Comparison of ENCODE assay signal across 9 cellular contexts in the genomic region with DNA sequence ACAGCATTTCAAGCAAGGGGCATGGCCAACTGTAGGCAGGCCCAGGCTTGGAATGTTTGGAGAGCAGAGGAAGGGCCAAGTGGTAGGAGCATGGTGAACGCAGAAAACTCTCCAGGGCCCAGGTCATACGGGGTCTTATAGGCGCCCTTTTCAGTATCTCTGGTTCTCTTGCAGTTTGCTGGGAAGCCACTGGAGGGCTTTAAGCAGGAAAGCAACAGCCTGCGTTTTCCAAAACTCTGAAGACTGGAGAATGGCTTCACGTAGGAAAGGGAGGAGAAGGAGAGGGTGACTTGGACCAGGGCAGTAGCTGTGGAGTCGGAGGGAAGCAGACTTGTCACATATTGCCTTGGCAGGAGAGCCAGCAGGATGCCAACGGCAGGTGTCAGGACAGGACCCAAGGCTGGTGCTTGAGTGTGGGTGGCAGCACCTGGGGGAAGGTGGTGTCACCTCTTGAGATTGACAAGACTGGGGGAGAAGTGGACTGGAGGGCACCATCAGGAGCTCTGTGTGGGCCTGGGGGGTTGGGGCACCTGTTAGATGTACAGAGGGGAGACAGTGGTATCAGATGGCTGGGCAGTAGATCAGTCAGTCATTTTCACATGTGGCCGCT. TPM values are rescaled to one million over a fixed set of nuclear protein-coding genes. Genes with fewer than 3 reads are reported as not detected.
DNase-seq lines count a peak whose midpoint lies in the region; ATAC-seq and TF ChIP-seq lines count a peak whose summit lies in the region.
"Had no signal": no experiment of that assay in that cellular context is flagged by ENCODE, and none has a peak within 500 bp of the region (broad histone marks: within the 10 kb centered on the region; RNA-seq: fewer than 3 reads in every experiment).

No MANE protein-coding gene starts in this region.

- H4K20me1 ChIP-seq in DND-41 (ENCODE audit: insufficient read depth, low read length): no peaks in the 10 kb centered on the region

- no peaks in the 10 kb centered on the region for H3K36me3 Mint-ChIP-seq in nephron progenitor cell (ENCODE audit: low read depth)

- TF ChIP-seq CTCF in DND-41 (IDR thresholded peaks at IDR 0.05; ENCODE audit: borderline replicate concordance, extremely low read depth, low read length, poor library complexity, severe bottlenecking) (peak; percentile 47), LNCAP (IDR thresholded peaks at IDR 0.05) (peak; percentile 28; the same call in 1 of the 2 replicates), choroid plexus epithelial cell (conservative IDR thresholded peaks at IDR 0.05; ENCODE audit: low read depth, low read length) (peak; percentile 68), nephron progenitor cell (IDR thresholded peaks at IDR 0.05) (peak; percentile 21)

- no peaks in the 10 kb centered on the region for H3K36me3 ChIP-seq in DND-41 (ENCODE audit: insufficient read depth, low read length)

- H3K27me3 Mint-ChIP-seq in nephron progenitor cell (ENCODE audit: low read depth, poor library complexity): peaks cover 14% of the 10 kb centered on the region

- no peaks in the 10 kb centered on the region for H3K9me3 ChIP-seq in DND-41 (ENCODE audit: insufficient read depth, low read length, severe bottlenecking)

- no peak overlapping the region for H3K4me3 ChIP-seq in DND-41 (ENCODE audit: low read depth in 1 of 2, low read length in 2 of 2)
- no peak overlapping the region for H3K4me3 ChIP-seq in choroid plexus epithelial cell (ENCODE audit: low read depth, low read length)

- H3K27ac Mint-ChIP-seq in nephron progenitor cell: no peak overlapping the region

- H3K4me1 ChIP-seq in DND-41 (ENCODE audit: insufficient read depth, low read length): no peaks in the 10 kb centered on the region

- no peak overlapping the region for H2AFZ ChIP-seq in DND-41 (ENCODE audit: low read depth, low read length)

- peaks cover 67% of the 10 kb centered on the region for H3K9me3 Mint-ChIP-seq in nephron progenitor cell

- no peak overlapping the region for H3K27ac ChIP-seq in DND-41 (ENCODE audit: low read length)

- no peak overlapping the region for H3K9ac ChIP-seq in DND-41 (ENCODE audit: low read depth, low read length)

- no peaks in the 10 kb centered on the region for H3K79me2 ChIP-seq in DND-41 (ENCODE audit: insufficient read depth, low read length)

- peaks cover 18% of the 10 kb centered on the region for H3K4me1 Mint-ChIP-seq in nephron progenitor cell

- H3K4me2 ChIP-seq in DND-41 (ENCODE audit: insufficient read depth, low read length): no peak overlapping the region

- peak; percentile 9 for DNase-seq in DND-41
- peak; percentile 28 for DNase-seq in choroid plexus epithelial cell (ENCODE audit: low read depth)
- DNase-seq in nephron progenitor cell: peak; percentile 20
- no peak for DNase-seq in 8988T
- no peak for DNase-seq in activated CD4-positive, alpha-beta T cell treated with anti-CD3 and anti-CD28 coated beads, Interleukin-2, amount 50 U/mL, for 48 hours
- no peak for DNase-seq in mesenteric fat pad (ENCODE audit: low spot score)
- DNase-seq: activated effector memory CD4-positive, alpha-beta T cell treated with anti-CD3 and anti-CD28 coated beads, Interleukin-2, amount 50 U/mL, for 16 hours had no signal

- H3K4me3 Mint-ChIP-seq in nephron progenitor cell: no peak overlapping the region

- ATAC-seq in DND-41 (ENCODE audit: insufficient read depth, low read depth) (peak; percentile 50; the same call in 2 of the 3 replicates), HG02938 (IDR thresholded peaks at IDR 0.05; ENCODE audit: unreplicated experiment) (no peak)

- H3K27me3 ChIP-seq in DND-41 (ENCODE audit: insufficient read depth, low read length, poor library complexity): no peaks in the 10 kb centered on the region

RNA-seq across cellular contexts. Expression of a gene that starts 21.9 kb away (rescaled TPM):
- total RNA-seq in mesenteric fat pad: 0.80 TPM

RNA-seq across cellular contexts. Expression of a gene that starts 22.6 kb away (rescaled TPM):
- not detected for total RNA-seq in mesenteric fat pad

RNA-seq across cellular contexts. Expression of a gene that starts 56.9 kb away (rescaled TPM):
- 1,133 TPM for total RNA-seq in mesenteric fat pad

Comparison
In these comparisons a context has a peak if more than half of its experiments do, and no peak if none do; other contexts are left out.
1. DNase-seq: peak in DND-41 (single experiment), choroid plexus epithelial cell (single experiment) and nephron progenitor cell (single experiment); none in 8988T (single experiment), activated CD4-positive, alpha-beta T cell treated with anti-CD3 and anti-CD28 coated beads, Interleukin-2, amount 50 U/mL, for 48 hours (0 of 2) and mesenteric fat pad (single experiment).
2. Peak in every context shown above with its lines, with median percentiles within 50 percentile points of each other: CTCF ChIP-seq.